9 cellular contexts compared by ENCODE assay signal in the genomic region with DNA sequence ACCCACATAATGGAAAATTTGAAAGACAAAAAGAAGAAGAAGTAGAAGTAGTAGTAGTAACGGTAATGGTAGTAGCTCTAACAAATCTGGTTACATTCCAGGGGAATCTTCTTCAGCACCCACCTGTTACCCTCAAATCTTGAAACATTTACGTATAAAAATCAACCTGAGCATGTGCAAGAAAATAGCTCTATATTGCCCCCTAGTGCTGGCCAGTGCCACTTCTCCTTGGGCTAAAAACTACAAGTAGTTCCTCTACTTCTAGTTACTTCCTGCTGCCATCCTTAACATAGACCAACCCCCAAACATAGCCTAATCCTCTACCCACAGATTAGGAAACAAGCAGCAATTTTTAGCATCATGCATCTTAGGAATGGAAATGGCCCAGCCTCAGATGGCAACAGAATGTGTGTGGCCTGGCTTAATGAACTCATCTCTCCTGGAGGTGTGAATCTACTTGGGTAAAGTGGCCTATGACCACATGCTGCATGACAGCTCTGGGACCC. TPM values are rescaled to one million over a fixed set of nuclear protein-coding genes. Genes with fewer than 3 reads are reported as not detected.
DNase-seq lines count a peak whose midpoint lies in the region; ATAC-seq and TF ChIP-seq lines count a peak whose summit lies in the region.
"Had no signal": no experiment of that assay in that cellular context is flagged by ENCODE, and none has a peak within 500 bp of the region (broad histone marks: within the 10 kb centered on the region; RNA-seq: fewer than 3 reads in every experiment).

No MANE protein-coding gene starts in this region.

- H3K9ac ChIP-seq in SK-N-MC (ENCODE audit: insufficient read length), result no peak overlapping the region

- H3K9me3 ChIP-seq in SK-N-MC (ENCODE audit: low read depth, low read length) (no peaks in the 10 kb centered on the region), esophagus squamous epithelium (no peaks in the 10 kb centered on the region)
- H3K9me3 ChIP-seq in naive thymus-derived CD4-positive, alpha-beta T cell (ENCODE audit: control insufficient read depth in 2 of 3, low read length in 3 of 3), result no peaks in the 10 kb centered on the region

- H3K4me2 ChIP-seq in GM23338, result no peak overlapping the region

- H3K27me3 ChIP-seq in GM23338 (ENCODE audit: insufficient read depth), result peaks cover 29% of the 10 kb centered on the region
- H3K27me3 ChIP-seq in esophagus squamous epithelium, result peaks cover 0 to 7% (median 0%) of the 10 kb centered on the region in 4 donors
- H3K27me3 ChIP-seq in naive thymus-derived CD4-positive, alpha-beta T cell (ENCODE audit: control insufficient read depth in 2 of 2, insufficient read depth in 2 of 2, low read length in 2 of 2), result peaks cover 0 to 9% of the 10 kb centered on the region in 2 donors

- 4 to 15% methylated on average over 2 of the region's 2 CpGs for WGBS in esophagus squamous epithelium, 2 donors

- H3K27ac ChIP-seq in GM23338 (ENCODE audit: low read depth) (no peak overlapping the region), SK-N-MC (no peak overlapping the region), esophagus squamous epithelium (peak overlapping the region in 3 of 4 donors; percentile 2 to 90 (median 36))
- H3K27ac ChIP-seq in naive thymus-derived CD4-positive, alpha-beta T cell (ENCODE audit: low read depth, low read length), result no peak overlapping the region

- H3K27me3 Mint-ChIP-seq in GM23338 (ENCODE audit: insufficient read depth, low read depth, poor library complexity), result peaks cover 15% of the 10 kb centered on the region
- H3K27me3 Mint-ChIP-seq in naive thymus-derived CD4-positive, alpha-beta T cell, result peaks cover 33 to 66% (median 58%) of the 10 kb centered on the region in 5 donors

- peak; percentile 78 to 90 for TF ChIP-seq CTCF in GM23338 (conservative IDR thresholded peaks at IDR 0.05; ENCODE audit: low read depth in 2 of 2)
- peak; percentile 76 for TF ChIP-seq CTCF in LNCaP clone FGC (IDR thresholded peaks at IDR 0.05; ENCODE audit: control insufficient read depth, extremely low read depth, insufficient read depth)
- peak; percentile 66 to 83 (median 77) for TF ChIP-seq CTCF in esophagus squamous epithelium (IDR thresholded peaks at IDR 0.05)

- POLR2A ChIA-PET in naive thymus-derived CD4-positive, alpha-beta T cell (lab: Charles Lee), result no interaction called here

- no peaks in the 10 kb centered on the region for H3K9me3 Mint-ChIP-seq in GM23338
- H3K9me3 Mint-ChIP-seq in naive thymus-derived CD4-positive, alpha-beta T cell, result peaks cover 0 to 25% (median 6%) of the 10 kb centered on the region in 11 donors

- peaks cover 4% of the 10 kb centered on the region; the same call in 1 of the 2 replicates for H3K79me2 ChIP-seq in GM23338 (replicated peaks; ENCODE audit: insufficient read depth)

- CTCF ChIA-PET in naive thymus-derived CD4-positive, alpha-beta T cell (lab: Charles Lee), result no interaction called here

- no peak overlapping the region for H3K27ac Mint-ChIP-seq in GM23338
- H3K27ac Mint-ChIP-seq in naive thymus-derived CD4-positive, alpha-beta T cell, result no peak overlapping the region
- H3K27ac Mint-ChIP-seq: immature natural killer cell had no signal

- TF ChIP-seq POLR2A in esophagus squamous epithelium (IDR thresholded peaks at IDR 0.05), result no peak

- H3K4me1 Mint-ChIP-seq in GM23338, result peaks cover 23% of the 10 kb centered on the region
- H3K4me1 Mint-ChIP-seq in naive thymus-derived CD4-positive, alpha-beta T cell, result peaks cover 0 to 19% (median 13%) of the 10 kb centered on the region in 7 donors

- H2AFZ ChIP-seq in GM23338, result no peak overlapping the region

- H3K4me1 ChIP-seq in GM23338 (ENCODE audit: insufficient read depth), result peaks cover 25% of the 10 kb centered on the region
- H3K4me1 ChIP-seq in esophagus squamous epithelium, result peaks cover 6 to 39% (median 10%) of the 10 kb centered on the region in 3 donors
- no peaks in the 10 kb centered on the region for H3K4me1 ChIP-seq in naive thymus-derived CD4-positive, alpha-beta T cell (ENCODE audit: control insufficient read depth in 2 of 2, insufficient read depth in 2 of 2, low read length in 2 of 2)

- no peaks in the 10 kb centered on the region for H3K9me2 ChIP-seq in GM23338 (ENCODE audit: insufficient read depth)

- peak; percentile 8; the same call in 2 of the 3 replicates for ATAC-seq in GM23338
- peak; percentile 77 for ATAC-seq in naive thymus-derived CD4-positive, alpha-beta T cell

- DNase-seq in NCI-H510A treated with DMSO at 0.1 percent for 48 hours (lab: John Stamatoyannopoulos, UW) (peak; percentile 48), NCI-H510A (lab: John Stamatoyannopoulos, UW) (no peak), GM23338 (ENCODE audit: low spot score) (peak; percentile 85), LNCaP clone FGC (ENCODE audit: low read depth) (peak; percentile 36), SK-N-MC (ENCODE audit: low read depth, low spot score) (peak; percentile 85), esophagus squamous epithelium (lab: John Stamatoyannopoulos, UW) (no peak)
- DNase-seq in naive thymus-derived CD4-positive, alpha-beta T cell, result no peak
- DNase-seq in stimulated activated naive CD4-positive, alpha-beta T cell (lab: John Stamatoyannopoulos, UW), result no peak

- H3K36me3 Mint-ChIP-seq in GM23338 (ENCODE audit: low read depth), result no peaks in the 10 kb centered on the region
- H3K36me3 Mint-ChIP-seq in naive thymus-derived CD4-positive, alpha-beta T cell, result peaks cover 0 to 7% (median 0%) of the 10 kb centered on the region in 5 donors

- intact Hi-C loops in esophagus squamous epithelium (cut with DNase I), result no loop called here
- intact Hi-C loops in naive thymus-derived CD4-positive, alpha-beta T cell (cut with micrococcal nuclease), result loop anchor here in 1 of 2 donors (10.0 kb wide), 1 partner anchor 1164 kb away; no protein-coding TSS in a partner anchor

- H3K36me3 ChIP-seq in GM23338 (ENCODE audit: insufficient read depth), result no peaks in the 10 kb centered on the region
- H3K36me3 ChIP-seq in SK-N-MC (ENCODE audit: insufficient read depth, low read length), result no peaks in the 10 kb centered on the region
- no peaks in the 10 kb centered on the region for H3K36me3 ChIP-seq in esophagus squamous epithelium
- no peaks in the 10 kb centered on the region for H3K36me3 ChIP-seq in naive thymus-derived CD4-positive, alpha-beta T cell (ENCODE audit: control insufficient read depth in 2 of 3, insufficient read depth in 3 of 3, low read length in 3 of 3)

- no peaks in the 10 kb centered on the region for H4K20me1 ChIP-seq in GM23338 (replicated peaks; ENCODE audit: insufficient read depth)

- H3F3A ChIP-seq in GM23338 (replicated peaks; ENCODE audit: low read depth), result peaks cover 11% of the 10 kb centered on the region; the same call in 1 of the 2 replicates

- no peak overlapping the region for H3K4me3 ChIP-seq in GM23338
- H3K4me3 ChIP-seq in LNCaP clone FGC (ENCODE audit: low read depth, low read length), result no peak overlapping the region
- peak overlapping the region; percentile 96 for H3K4me3 ChIP-seq in SK-N-MC
- H3K4me3 ChIP-seq in esophagus squamous epithelium, result peak overlapping the region in 3 of 4 donors; percentile 67 to 82 (median 77)
- no peak overlapping the region for H3K4me3 ChIP-seq in naive thymus-derived CD4-positive, alpha-beta T cell (ENCODE audit: low read length)

- peak overlapping the region; percentile 6; the same call in 1 of the 3 replicates for H3K4me3 Mint-ChIP-seq in GM23338
- no peak overlapping the region for H3K4me3 Mint-ChIP-seq in naive thymus-derived CD4-positive, alpha-beta T cell

RNA-seq across cellular contexts. Expression of gene PDGFC, which starts 3.1 kb away (rescaled TPM):
- 3.4 and 3.6 TPM in 2 replicates for total RNA-seq in GM23338 (2014; rRNA removed; shearing (Covaris generic))
- 1.3 and 1.8 TPM in 2 replicates for polyA plus RNA-seq in GM23338 (2016; fragmentation: Nextera tagmentation; extraction: Ambion mirVana)
- 10 to 100 TPM in 2 of 4 donors, 1 to 10 TPM in 2; 2.9 to 22.1 (median 7.7) TPM for total RNA-seq in esophagus squamous epithelium
- total RNA-seq in naive thymus-derived CD4-positive, alpha-beta T cell, result 1 to 10 TPM in 2 of 5 experiments, under 1 TPM in 1, not detected in 2; 0.19 to 2.0 (median 1.2) TPM
- polyA plus RNA-seq in naive thymus-derived CD4-positive, alpha-beta T cell, result not detected

Comparison
In these comparisons a context has a peak if more than half of its experiments do, and no peak if none do; other contexts are left out.
1. DNase-seq: peak in NCI-H510A treated with DMSO at 0.1 percent for 48 hours (single experiment), GM23338 (single experiment), LNCaP clone FGC (single experiment) and SK-N-MC (single experiment); none in NCI-H510A (single experiment), esophagus squamous epithelium (single experiment), naive thymus-derived CD4-positive, alpha-beta T cell (0 of 9) and stimulated activated naive CD4-positive, alpha-beta T cell (0 of 6).
2. H3K27ac ChIP-seq: peak in esophagus squamous epithelium (3 of 4); none in GM23338 (single experiment), SK-N-MC (single experiment) and naive thymus-derived CD4-positive, alpha-beta T cell (single experiment).
3. H3K4me3 ChIP-seq: peak in SK-N-MC (single experiment) and esophagus squamous epithelium (3 of 4); none in GM23338 (single experiment), LNCaP clone FGC (single experiment) and naive thymus-derived CD4-positive, alpha-beta T cell (single experiment).
4. Peak in every context shown above with its lines, with median percentiles within 50 percentile points of each other: CTCF ChIP-seq.